8 cellular contexts compared by ENCODE assay signal in genomic region chr1:89719502-89720306, GRCh38.
DNase-seq lines count a peak whose midpoint lies in the region; ATAC-seq, FAIRE-seq and TF ChIP-seq lines count a peak whose summit lies in the region.

No MANE protein-coding gene starts in this region.

- H3K4me2 ChIP-seq in K562 (ENCODE audit: insufficient read depth, low read length) (no peak overlapping the region), smooth muscle cell (peak overlapping the region; percentile 75)

- TF ChIP-seq POLR2A in K562 (conservative IDR thresholded peaks at IDR 0.05) = no peak

- H3K36me3 ChIP-seq in K562 (ENCODE audit: control insufficient read depth, insufficient read depth, low read length) = peaks cover 1% of the 10 kb centered on the region; the same call in 1 of the 3 replicates
- H3K36me3 ChIP-seq in smooth muscle cell (ENCODE audit: low read depth) = no peaks in the 10 kb centered on the region

- H2AFZ ChIP-seq in K562 (ENCODE audit: low read depth, low read length) (no peak overlapping the region), smooth muscle cell (ENCODE audit: low read depth) (no peak overlapping the region)

- FAIRE-seq in GM18507 (lab: Jason Lieb, UNC) (peak; percentile 67), K562 (lab: Jason Lieb, UNC) (peak; percentile 6)

- DNase-seq in A172 (ENCODE audit: low spot score) (peak; percentile 19), GM18507 (ENCODE audit: extremely low spot score, insufficient read length, low read depth) (no peak), NCI-H2081 treated with DMSO at 0.1 percent for 48 hours (lab: John Stamatoyannopoulos, UW) (peak; percentile 9), K562 (ENCODE audit: extremely low read depth in 1 of 4, low spot score in 3 of 4) (peak in 1 of 4 experiments; percentile 34), smooth muscle cell (lab: John Stamatoyannopoulos, UW; ENCODE audit: unreplicated experiment) (no peak), GDM1 (lab: John Stamatoyannopoulos, UW) (no peak), sciatic nerve (ENCODE audit: low spot score) (no peak)

- TF ChIP-seq RAD21 in K562 (CRISPR knock-in tag; conservative IDR thresholded peaks at IDR 0.05 in 1 of 2, IDR thresholded peaks at IDR 0.05 in 1 of 2) = no peak

- intact Hi-C loops in K562 (cut with micrococcal nuclease) = loop anchor here (2.0 kb wide), 1 partner anchor 43 kb away; no protein-coding TSS in a partner anchor
- intact Hi-C loops in sciatic nerve (cut with DNase I) = no loop called here

- WGBS in K562 (ENCODE audit: insufficient coverage, low coverage, missing lambda C conversion rate) = 27% methylated on average over 5 of the region's 5 CpGs
- 16% methylated on average over 5 of the region's 5 CpGs for WGBS in smooth muscle cell (ENCODE audit: low lambda C conversion rate)

- ATAC-seq in HG02870 (IDR thresholded peaks at IDR 0.05; ENCODE audit: unreplicated experiment) (peak; percentile 97), K562 (peak; percentile 77), sciatic nerve (no peak)

- no peak overlapping the region for H3K4me3 ChIP-seq in K562
- H3K4me3 ChIP-seq in smooth muscle cell = peak overlapping the region; percentile 17

- TF ChIP-seq CTCF in K562 (IDR thresholded peaks at IDR 0.05 in 2 of 3, conservative IDR thresholded peaks at IDR 0.05 in 1 of 3; ENCODE audit: insufficient read depth in 2 of 3, low read depth in 1 of 3, low read length in 3 of 3) (no peak), smooth muscle cell (IDR thresholded peaks at IDR 0.05; ENCODE audit: borderline replicate concordance, insufficient read depth, poor library complexity, severe bottlenecking) (no peak)

- POLR2A ChIA-PET in K562 (lab: Yijun Ruan, JAX) = interaction anchor here (0.9 to 2.1 kb wide), 5 partner anchors 12 to 64 kb away, joined by 3 to 7 read pairs (median 3); no protein-coding TSS in a partner anchor

- H3K4me1 ChIP-seq in K562 (replicated peaks in 1 of 2; ENCODE audit: control insufficient read depth in 2 of 2, insufficient read depth in 2 of 2, low read length in 2 of 2) (peaks cover 0 to 13% of the 10 kb centered on the region in 2 experiments), smooth muscle cell (ENCODE audit: low read depth) (peaks cover 31% of the 10 kb centered on the region)

- no peaks in the 10 kb centered on the region for H3K79me2 ChIP-seq in K562 (ENCODE audit: control insufficient read depth, insufficient read depth, low read length)
- no peaks in the 10 kb centered on the region for H3K79me2 ChIP-seq in smooth muscle cell (ENCODE audit: low read depth)

- H3K9ac ChIP-seq in K562 (ENCODE audit: insufficient read depth in 1 of 2, low read depth in 2 of 2, low read length in 2 of 2) = 0 out of 4 replicates have a peak overlapping the region, but pooled peaks of 1 of the 2 experiments have one; percentile 1
- no peak overlapping the region for H3K9ac ChIP-seq in smooth muscle cell (ENCODE audit: low read depth)

- H3K27ac ChIP-seq in K562 (ENCODE audit: extremely low read depth, low read depth, low read length) (peak overlapping the region; percentile 47; the same call in 1 of the 3 replicates), smooth muscle cell (ENCODE audit: low read depth) (peak overlapping the region; percentile 61)

- CTCF ChIA-PET in K562 (lab: Yijun Ruan, JAX; ENCODE audit: low intra/inter-chr PET ratio) = no interaction called here

- H3K9me1 ChIP-seq in K562 (ENCODE audit: control insufficient read depth, insufficient read depth, low read length) = no peaks in the 10 kb centered on the region

- H3F3A ChIP-seq in smooth muscle cell (ENCODE audit: low read depth) = peaks cover 19% of the 10 kb centered on the region

- no peak for TF ChIP-seq EP300 in K562 (IDR thresholded peaks at IDR 0.05; ENCODE audit: low read length)

- in situ Hi-C loops in K562 (cut with MboI) = no loop called here

- H4K20me1 ChIP-seq in K562 (replicated peaks; ENCODE audit: control insufficient read depth, insufficient read depth, low read length) = no peaks in the 10 kb centered on the region
- H4K20me1 ChIP-seq in smooth muscle cell (ENCODE audit: low read depth) = no peaks in the 10 kb centered on the region

- H3K27me3 ChIP-seq in K562 (ENCODE audit: control insufficient read depth in 2 of 2, insufficient read depth in 2 of 2, low read length in 2 of 2) (no peaks in the 10 kb centered on the region), smooth muscle cell (ENCODE audit: low read depth) (no peaks in the 10 kb centered on the region)

- BruUV-seq in K562 (replicated peaks; lab: Mats Ljungman, UMichigan) = no TSS peak

- H3K9me3 ChIP-seq in K562 (replicated peaks; ENCODE audit: control insufficient read depth, insufficient read depth, low read depth, low read length) = no peaks in the 10 kb centered on the region
- no peaks in the 10 kb centered on the region for H3K9me3 ChIP-seq in smooth muscle cell (replicated peaks; ENCODE audit: low read depth)

TF ChIP-seq in K562, 482 proteins besides CTCF, POLR2A, EP300 and RAD21 (continues in another document):
- TF ChIP-seq DEAF1 (CRISPR knock-in tag; IDR thresholded peaks at IDR 0.05) = no peak
- 0 out of 2 replicates have a peak, but pooled peaks have one; percentile 28 for TF ChIP-seq CTBP1 (IDR thresholded peaks at IDR 0.05; ENCODE audit: borderline replicate concordance)
- TF ChIP-seq FOXK2 (conservative IDR thresholded peaks at IDR 0.05 in 1 of 2, IDR thresholded peaks at IDR 0.05 in 1 of 2; ENCODE audit: low read depth in 2 of 2) = no peak
- no peak for TF ChIP-seq SP1 (CRISPR knock-in tag; IDR thresholded peaks at IDR 0.05)
- TF ChIP-seq HOXB6 (CRISPR knock-in tag; IDR thresholded peaks at IDR 0.05; ENCODE audit: borderline replicate concordance) = no peak
- TF ChIP-seq ARNT (IDR thresholded peaks at IDR 0.05) = 0 out of 4 replicates have a peak, but pooled peaks of 1 of the 2 experiments have one; percentile 72
- TF ChIP-seq CC2D1A (IDR thresholded peaks at IDR 0.05) = no peak
- peak; percentile 33; the same call in 1 of the 2 replicates for TF ChIP-seq CBFA2T3 (IDR thresholded peaks at IDR 0.05)
- TF ChIP-seq TAF1 (IDR thresholded peaks at IDR 0.05; ENCODE audit: control insufficient read depth, extremely low read depth, insufficient read depth, low read length, severe bottlenecking) = no peak
- peak; percentile 9; the same call in 1 of the 2 replicates for TF ChIP-seq TAL1 (IDR thresholded peaks at IDR 0.05)
- TF ChIP-seq E4F1 (CRISPR knock-in tag; IDR thresholded peaks at IDR 0.05; ENCODE audit: borderline replicate concordance) = no peak
- no peak for TF ChIP-seq TCFL5 (CRISPR knock-in tag; conservative IDR thresholded peaks at IDR 0.05)
- no peak for TF ChIP-seq ZSCAN32 (CRISPR knock-in tag; IDR thresholded peaks at IDR 0.05)
- TF ChIP-seq ZBTB26 (CRISPR knock-in tag; IDR thresholded peaks at IDR 0.05) = no peak
- TF ChIP-seq TEAD4 (IDR thresholded peaks at IDR 0.05; ENCODE audit: low read length) = peak; percentile 11; the same call in 1 of the 2 replicates
- no peak for TF ChIP-seq TEAD4 (CRISPR knock-in tag; IDR thresholded peaks at IDR 0.05; ENCODE audit: borderline replicate concordance)
- no peak for TF ChIP-seq DDX20 (tag; IDR thresholded peaks at IDR 0.05; ENCODE audit: low read depth)
- no peak for TF ChIP-seq PHB2 (IDR thresholded peaks at IDR 0.05; ENCODE audit: low read depth)

Comparison
In these comparisons a context has a peak if more than half of its experiments do, and no peak if none do; other contexts are left out.
1. DNase-seq: peak in A172 (single experiment) and NCI-H2081 treated with DMSO at 0.1 percent for 48 hours (single experiment); none in GM18507 (single experiment), smooth muscle cell (single experiment), GDM1 (single experiment) and sciatic nerve (single experiment).